22 cellular contexts compared by ENCODE assay signal in genomic region chr11:119714189-119714588, GRCh38.
"Had no signal": no experiment of that assay in that cellular context is flagged by ENCODE, and none has a peak within 500 bp of the region (broad histone marks: within the 10 kb centered on the region; RNA-seq: fewer than 3 reads in every experiment).

No MANE protein-coding gene starts in this region.

- ATAC-seq: activated CD8-positive, alpha-beta T cell treated with anti-CD3 and anti-CD28 coated beads, Interleukin-2, amount 10 ng/mL, durations not matched to agents 7 days and 5 days; lower lobe of right lung; naive thymus-derived CD8-positive, alpha-beta T cell; psoas muscle had no signal

- H3K4me3 ChIP-seq: hepatocyte, lower lobe of right lung, pancreas, psoas muscle, right atrium auricular region, stomach, transverse colon, vagina had no signal

- H3K4me1 Mint-ChIP-seq: activated naive CD4-positive, alpha-beta T cell treated with anti-CD3 and anti-CD28 coated beads, Interleukin-2, amount 50 U/mL, for 24 hours had no signal

- H3K36me3 ChIP-seq: lower lobe of right lung, pancreas, right atrium auricular region, stomach, transverse colon, vagina had no signal

- H3K4me3 Mint-ChIP-seq: activated CD8-positive, alpha-beta T cell treated with anti-CD3 and anti-CD28 coated beads, Interleukin-2, amount 10 ng/mL, durations not matched to agents 7 days and 5 days; activated naive CD4-positive, alpha-beta T cell treated with anti-CD3 and anti-CD28 coated beads, Interleukin-2, amount 50 U/mL, for 24 hours; brain; immature natural killer cell; mesothelial cell of epicardium; naive thymus-derived CD8-positive, alpha-beta T cell had no signal

- DNase-seq: activated CD4-positive, alpha-beta T cell treated with anti-CD3 and anti-CD28 coated beads for 1 hour; activated CD4-positive, alpha-beta T cell treated with anti-CD3 and anti-CD28 coated beads, Interleukin-2, amount 50 U/mL, for 1 hour; activated CD8-positive, alpha-beta T cell treated with anti-CD3 and anti-CD28 coated beads, Interleukin-2, amount 10 ng/mL, durations not matched to agents 7 days and 5 days; activated gamma-delta T cell treated with Interleukin-2 at 50 U/mL for 16 hours; activated T-cell treated with anti-CD3 and anti-CD28 coated beads, Interleukin-2, amount 50 U/mL, for 1 hour; aorta; foreskin melanocyte; immature natural killer cell; lower lobe of right lung; psoas muscle; stomach; transverse colon had no signal

- H3K27me3 ChIP-seq: hepatocyte, pancreas, right atrium auricular region, stomach, transverse colon, vagina had no signal

- H3K36me3 Mint-ChIP-seq: activated naive CD4-positive, alpha-beta T cell treated with anti-CD3 and anti-CD28 coated beads, Interleukin-2, amount 50 U/mL, for 24 hours; mesothelial cell of epicardium had no signal

- H3K9me3 ChIP-seq: lower lobe of right lung, pancreas, psoas muscle, right atrium auricular region, stomach, transverse colon, vagina had no signal

- H3K27ac Mint-ChIP-seq: activated CD8-positive, alpha-beta T cell treated with anti-CD3 and anti-CD28 coated beads, Interleukin-2, amount 10 ng/mL, durations not matched to agents 7 days and 5 days; activated naive CD4-positive, alpha-beta T cell treated with anti-CD3 and anti-CD28 coated beads, Interleukin-2, amount 50 U/mL, for 24 hours; immature natural killer cell; mesothelial cell of epicardium had no signal

- FAIRE-seq: endometrium, pancreas, TTC549 had no signal

- H2AFZ ChIP-seq: hepatocyte had no signal

- H3K4me1 ChIP-seq: lower lobe of right lung, psoas muscle, right atrium auricular region had no signal

- H3K27ac ChIP-seq: hepatocyte, lower lobe of right lung, psoas muscle, right atrium auricular region, transverse colon, vagina had no signal

- H3K9me3 Mint-ChIP-seq: activated naive CD4-positive, alpha-beta T cell treated with anti-CD3 and anti-CD28 coated beads, Interleukin-2, amount 50 U/mL, for 24 hours; brain; immature natural killer cell; mesothelial cell of epicardium had no signal
